Comparison of ENCODE assay signal across 9 cellular contexts in genomic region chr16:70714526-70715112, GRCh38. TPM values are rescaled to one million over a fixed set of nuclear protein-coding genes. Genes with fewer than 3 reads are reported as not detected.
A peak's percentile ranks its signal among the peaks of the same experiment; 100 is the strongest.
DNase-seq lines count a peak whose midpoint lies in the region; ATAC-seq and TF ChIP-seq lines count a peak whose summit lies in the region.
"Had no signal": no experiment of that assay in that cellular context is flagged by ENCODE, and none has a peak within 500 bp of the region (broad histone marks: within the 10 kb centered on the region; RNA-seq: fewer than 3 reads in every experiment).

No MANE protein-coding gene starts in this region.

- no peaks in the 10 kb centered on the region for H3K9me2 ChIP-seq in PC-9 (ENCODE audit: insufficient read depth)

- H3K4me3 ChIP-seq in PC-9 = no peak overlapping the region
- no peak overlapping the region for H3K4me3 ChIP-seq in testis

- ATAC-seq in omental fat pad (ENCODE audit: low FRiP score) (no peak), T-helper 17 cell (no peak)

- H3K36me3 Mint-ChIP-seq in mesothelial cell of epicardium (peaks cover 10% of the 10 kb centered on the region), T-helper 17 cell (ENCODE audit: low read depth) (no peaks in the 10 kb centered on the region)

- DNase-seq in PC-9 = no peak
- DNase-seq in mesothelial cell of epicardium (ENCODE audit: low spot score in 2 of 2, unreplicated experiment in 2 of 2) = no peak
- DNase-seq in testis = no peak
- no peak for DNase-seq in activated CD4-positive, alpha-beta T cell treated with anti-CD3 and anti-CD28 coated beads for 48 hours
- no peak for DNase-seq in omental fat pad (ENCODE audit: low spot score)
- no peak for DNase-seq in NCI-H2029 treated with DMSO at 0.1 percent for 48 hours (lab: John Stamatoyannopoulos, UW)
- DNase-seq in T-helper 17 cell = no peak

- H3K4me1 ChIP-seq in PC-9 (replicated peaks; ENCODE audit: insufficient read depth) (peaks cover 28% of the 10 kb centered on the region), testis (peaks cover 23% of the 10 kb centered on the region)

- H3F3A ChIP-seq in PC-9 (ENCODE audit: insufficient read depth, low read depth) = peaks cover 13% of the 10 kb centered on the region

- H3K27me3 ChIP-seq in PC-9 (ENCODE audit: insufficient read depth, low read depth) = no peaks in the 10 kb centered on the region
- no peaks in the 10 kb centered on the region for H3K27me3 ChIP-seq in testis

- no peaks in the 10 kb centered on the region for H3K36me3 ChIP-seq in PC-9 (ENCODE audit: low read depth)
- H3K36me3 ChIP-seq in testis (ENCODE audit: low read depth, missing control alignments) = no peaks in the 10 kb centered on the region

- peak overlapping the region; percentile 64 for H3K4me2 ChIP-seq in PC-9

- no TSS peak for BruUV-seq in PC-9 (replicated peaks; lab: Mats Ljungman, UMichigan)

- TF ChIP-seq CTCF in PC-9 (conservative IDR thresholded peaks at IDR 0.05) = no peak
- TF ChIP-seq CTCF in mesothelial cell of epicardium (IDR thresholded peaks at IDR 0.05; ENCODE audit: unreplicated experiment) = no peak
- no peak for TF ChIP-seq CTCF in testis (IDR thresholded peaks at IDR 0.05)
- no peak for TF ChIP-seq CTCF in omental fat pad (IDR thresholded peaks at IDR 0.05)

- intact Hi-C loops in PC-9 (cut with micrococcal nuclease; ENCODE audit: unreplicated experiment) (loop anchor here (2.0 kb wide), 2 partner anchors 18 to 32 kb away; no protein-coding TSS in a partner anchor), testis (cut with DNase I; ENCODE audit: low total_unique reads) (no loop called here)

- no peak for TF ChIP-seq POLR2A in testis (IDR thresholded peaks at IDR 0.05)

- H3K79me2 ChIP-seq in PC-9 (ENCODE audit: low read depth) = no peaks in the 10 kb centered on the region; the same call in 1 of the 2 replicates

- no peaks in the 10 kb centered on the region for H3K27me3 Mint-ChIP-seq in mesothelial cell of epicardium (ENCODE audit: low read depth)
- no peaks in the 10 kb centered on the region for H3K27me3 Mint-ChIP-seq in T-helper 17 cell

- H3K9me3 Mint-ChIP-seq in mesothelial cell of epicardium = peaks cover 6% of the 10 kb centered on the region

- peaks cover 54% of the 10 kb centered on the region for H3K4me1 Mint-ChIP-seq in mesothelial cell of epicardium
- peaks cover 3% of the 10 kb centered on the region for H3K4me1 Mint-ChIP-seq in T-helper 17 cell

- no peaks in the 10 kb centered on the region for H3K9me3 ChIP-seq in PC-9 (ENCODE audit: insufficient read depth, low read depth)
- H3K9me3 ChIP-seq in testis = no peaks in the 10 kb centered on the region
- H3K9me3 ChIP-seq in T-helper 17 cell (ENCODE audit: control insufficient read depth, low read length, poor library complexity, severe bottlenecking) = no peaks in the 10 kb centered on the region

- peak overlapping the region; percentile 98 for H3K27ac Mint-ChIP-seq in mesothelial cell of epicardium
- H3K27ac Mint-ChIP-seq in T-helper 17 cell = no peak overlapping the region

- no peak overlapping the region for H2AFZ ChIP-seq in PC-9

- 83 to 92% methylated on average over 9 to 10 of the region's 10 CpGs for WGBS in testis, 2 donors

- POLR2A ChIA-PET in PC-9 (lab: Charles Lee; ENCODE audit: unreplicated experiment) = no interaction called here

- CTCF ChIA-PET in PC-9 (lab: Charles Lee) = interaction anchor here (2.0 kb wide), 1 partner anchor 57 kb away, joined by 6 read pairs; no protein-coding TSS in a partner anchor

- H3K4me3 Mint-ChIP-seq in mesothelial cell of epicardium = peak overlapping the region; percentile 42
- H3K4me3 Mint-ChIP-seq in T-helper 17 cell = no peak overlapping the region

- H3K27ac ChIP-seq in PC-9 = peak overlapping the region; percentile 76
- peak overlapping the region; percentile 91 for H3K27ac ChIP-seq in cingulate gyrus (ENCODE audit: low read depth, low read length)
- peak overlapping the region; percentile 10 to 14 for H3K27ac ChIP-seq in testis
- H3K27ac ChIP-seq: HL-60 had no signal

- no peaks in the 10 kb centered on the region for H4K20me1 ChIP-seq in PC-9 (ENCODE audit: insufficient read depth)

RNA-seq across cellular contexts. Expression of gene MTSS2, which starts 28.8 kb away (rescaled TPM):
- total RNA-seq in PC-9 (2021) (27.6 and 52.0 TPM in 2 replicates), mesothelial cell of epicardium (100 to 104 TPM (median 102 TPM) in 3 replicates), testis (10 to 100 TPM; 25.6 to 28.7 TPM), omental fat pad (10 to 100 TPM; 19.3 to 70.1 (median 32.4) TPM), T-helper 17 cell (1 to 10 TPM; 4.4 to 6.9 TPM)
- 24.6 TPM for polyA plus RNA-seq in testis (ENCODE audit: insufficient read depth, low read depth, low replicate concordance)

Comparison
In these comparisons a context has a peak if more than half of its experiments do, and no peak if none do; other contexts are left out.
1. H3K27ac ChIP-seq: peak in every context shown above with its lines; median percentile 91 in cingulate gyrus; 76 in PC-9; 12 in testis.